Comparison of ENCODE assay signal across 1 cellular context in genomic region chr17:45948881-45949624, GRCh38.
TF ChIP-seq lines count a peak whose summit lies in the region.

No MANE protein-coding gene starts in this region.

TF ChIP-seq in HepG2, 621 proteins besides CTCF, POLR2A, EP300 and RAD21 (continued from another document and continues in another):
- TF ChIP-seq KIAA2018 (CRISPR knock-in tag; IDR thresholded peaks at IDR 0.05; ENCODE audit: borderline replicate concordance): no peak
- TF ChIP-seq EED (CRISPR knock-in tag; IDR thresholded peaks at IDR 0.05): no peak
- TF ChIP-seq ZNF841 (CRISPR knock-in tag; IDR thresholded peaks at IDR 0.05; ENCODE audit: borderline replicate concordance): no peak
- TF ChIP-seq ZNF567 (CRISPR knock-in tag; IDR thresholded peaks at IDR 0.05; ENCODE audit: borderline replicate concordance): no peak
- peak; percentile 35; the same call in 1 of the 2 replicates for TF ChIP-seq ZBTB26 (CRISPR knock-in tag; IDR thresholded peaks at IDR 0.05; ENCODE audit: borderline replicate concordance)
- no peak for TF ChIP-seq NR2F1 (CRISPR knock-in tag; IDR thresholded peaks at IDR 0.05)
- TF ChIP-seq SP5 (CRISPR knock-in tag; IDR thresholded peaks at IDR 0.05; ENCODE audit: borderline replicate concordance, low read depth): peak; percentile 27; the same call in 1 of the 2 replicates
- TF ChIP-seq SOX13 (IDR thresholded peaks at IDR 0.05): no peak
- TF ChIP-seq SOX13 (CRISPR knock-in tag; conservative IDR thresholded peaks at IDR 0.05 in 1 of 2, IDR thresholded peaks at IDR 0.05 in 1 of 2): peak in 1 of 2 experiments; percentile 55; a peak in 2 of 4 replicates
- no peak for TF ChIP-seq TCF12 (IDR thresholded peaks at IDR 0.05)
- TF ChIP-seq TCF12 (CRISPR knock-in tag; IDR thresholded peaks at IDR 0.05): no peak; the same call in 1 of the 2 replicates
- no peak for TF ChIP-seq AKNA (CRISPR knock-in tag; IDR thresholded peaks at IDR 0.05; ENCODE audit: borderline replicate concordance)
- TF ChIP-seq TEF (CRISPR knock-in tag; IDR thresholded peaks at IDR 0.05): no peak
- no peak for TF ChIP-seq ZNF207 (IDR thresholded peaks at IDR 0.05; ENCODE audit: borderline replicate concordance)
- no peak for TF ChIP-seq BRCA1 (CRISPR knock-in tag; IDR thresholded peaks at IDR 0.05)
- TF ChIP-seq BCL6 (CRISPR knock-in tag; IDR thresholded peaks at IDR 0.05): peak; percentile 25; the same call in 1 of the 2 replicates
- TF ChIP-seq MED1 (CRISPR knock-in tag; IDR thresholded peaks at IDR 0.05): peak; percentile 43; the same call in 1 of the 2 replicates
- TF ChIP-seq BATF2 (CRISPR knock-in tag; IDR thresholded peaks at IDR 0.05): no peak
- TF ChIP-seq ZNF552 (CRISPR knock-in tag; IDR thresholded peaks at IDR 0.05; ENCODE audit: borderline replicate concordance): 0 out of 2 replicates have a peak, but pooled peaks have one; percentile 23
- no peak for TF ChIP-seq HNF1A (IDR thresholded peaks at IDR 0.05; ENCODE audit: low read depth)
- peak; percentile 42; the same call in 1 of the 2 replicates for TF ChIP-seq HNF1A (CRISPR knock-in tag; IDR thresholded peaks at IDR 0.05; ENCODE audit: borderline replicate concordance)
- TF ChIP-seq ARID3A (IDR thresholded peaks at IDR 0.05; ENCODE audit: low read depth, low read length): 0 out of 2 replicates have a peak, but pooled peaks have one; percentile 7
- TF ChIP-seq ZBTB21 (CRISPR knock-in tag; IDR thresholded peaks at IDR 0.05): no peak
- TF ChIP-seq ZEB1 (IDR thresholded peaks at IDR 0.05; ENCODE audit: insufficient replicate concordance, low read depth): peak; percentile 34
- TF ChIP-seq ZNF251 (CRISPR knock-in tag; IDR thresholded peaks at IDR 0.05): no peak
- peak; percentile 63 for TF ChIP-seq TEAD3 (CRISPR knock-in tag; optimal IDR thresholded peaks at IDR 0.05; ENCODE audit: borderline replicate concordance)
- 0 out of 2 replicates have a peak, but pooled peaks have one; percentile 34 for TF ChIP-seq HDAC2 (CRISPR knock-in tag; IDR thresholded peaks at IDR 0.05)
- TF ChIP-seq ZNF205 (CRISPR knock-in tag; IDR thresholded peaks at IDR 0.05): peak; percentile 79; the same call in 1 of the 2 replicates
- peak; percentile 79; the same call in 1 of the 2 replicates for TF ChIP-seq HOXA5 (CRISPR knock-in tag; IDR thresholded peaks at IDR 0.05)
- TF ChIP-seq ZBTB49 (CRISPR knock-in tag; IDR thresholded peaks at IDR 0.05; ENCODE audit: borderline replicate concordance): no peak
- peak; percentile 77 for TF ChIP-seq AHR (CRISPR knock-in tag; IDR thresholded peaks at IDR 0.05)
- no peak for TF ChIP-seq ZFP41 (CRISPR knock-in tag; IDR thresholded peaks at IDR 0.05; ENCODE audit: borderline replicate concordance)
